In genomic region chr2:206443735-206444527, GRCh38 we compare ENCODE assay signal across 8 cellular contexts. TPM values are rescaled to one million over a fixed set of nuclear protein-coding genes. Genes with fewer than 3 reads are reported as not detected.
A peak's percentile ranks its signal among the peaks of the same experiment; 100 is the strongest.
DNase-seq lines count a peak whose midpoint lies in the region; ATAC-seq and TF ChIP-seq lines count a peak whose summit lies in the region.

No MANE protein-coding gene starts in this region.

- H2BK15ac ChIP-seq in neuronal stem cell (ENCODE audit: low read length): no peak overlapping the region

- H3K23ac ChIP-seq in neuronal stem cell (ENCODE audit: low read depth, low read length, poor library complexity): peak overlapping the region; percentile 92

- no peak overlapping the region for H3K14ac ChIP-seq in neuronal stem cell (ENCODE audit: low read length)

- H3K27ac ChIP-seq in HUES64 (ENCODE audit: low read depth, low read length): no peak overlapping the region
- H3K27ac ChIP-seq in neuronal stem cell (replicated peaks; ENCODE audit: low read length): peak overlapping the region; percentile 42

- H3K4me1 Mint-ChIP-seq in Caco-2 (ENCODE audit: low read depth, unreplicated experiment): peaks cover 26% of the 10 kb centered on the region
- peaks cover 10% of the 10 kb centered on the region for H3K4me1 Mint-ChIP-seq in activated CD8-positive, alpha-beta T cell treated with anti-CD3 and anti-CD28 coated beads, Interleukin-2, amount 10 ng/mL, durations not matched to agents 7 days and 5 days (ENCODE audit: low read depth)

- H3K4me1 ChIP-seq in Caco-2 (peaks cover 43% of the 10 kb centered on the region), HUES64 (ENCODE audit: insufficient read depth, low read length) (peaks cover 28% of the 10 kb centered on the region), neuronal stem cell (ENCODE audit: control insufficient read depth in 2 of 2, insufficient read depth in 1 of 2, low read depth in 1 of 2, low read length in 2 of 2) (peaks cover 0 to 6% of the 10 kb centered on the region in 2 donors)

- H3K27me3 ChIP-seq in Caco-2 (replicated peaks; ENCODE audit: control insufficient read depth, insufficient read depth, low read length) (no peaks in the 10 kb centered on the region), HUES64 (ENCODE audit: insufficient read depth, low read length) (peaks cover 29% of the 10 kb centered on the region), neuronal stem cell (ENCODE audit: control insufficient read depth in 3 of 3, insufficient read depth in 3 of 3, low read depth in 1 of 3, low read length in 3 of 3) (peaks cover 0 to 12% (median 0%) of the 10 kb centered on the region in 3 experiments)

- H3K79me1 ChIP-seq in neuronal stem cell (ENCODE audit: low read depth, low read length): no peaks in the 10 kb centered on the region

- DNase-seq in Caco-2: peak in 1 of 2 experiments; percentile 61
- no peak for DNase-seq in activated CD8-positive, alpha-beta T cell treated with anti-CD3 and anti-CD28 coated beads, Interleukin-2, amount 10 ng/mL, durations not matched to agents 7 days and 5 days
- peak; percentile 26 for DNase-seq in foreskin melanocyte
- peak; percentile 18 for DNase-seq in neuronal stem cell (ENCODE audit: low spot score)
- no peak for DNase-seq in NK-92 (lab: John Stamatoyannopoulos, UW; ENCODE audit: unreplicated experiment)

- H3K9ac ChIP-seq in HUES64 (ENCODE audit: low read depth, low read length) (peak overlapping the region; percentile 56), neuronal stem cell (ENCODE audit: low read depth, low read length, poor library complexity) (peak overlapping the region; percentile 97)

- peak overlapping the region; percentile 84 for H3K4me2 ChIP-seq in neuronal stem cell (ENCODE audit: insufficient read depth, low read length, poor library complexity, severe bottlenecking)

- WGBS in HUES64: 1% methylated on average over 77 of the region's 77 CpGs
- WGBS in neuronal stem cell (ENCODE audit: extremely low coverage in 2 of 2, insufficient read length in 2 of 2, insufficient replicate concordance in 1 of 2), 2 donors: no CpG with 5 or more reads among the region's 77 CpGs

- no peaks in the 10 kb centered on the region for H3K9me3 Mint-ChIP-seq in Caco-2 (ENCODE audit: unreplicated experiment)
- no peaks in the 10 kb centered on the region for H3K9me3 Mint-ChIP-seq in activated CD8-positive, alpha-beta T cell treated with anti-CD3 and anti-CD28 coated beads, Interleukin-2, amount 10 ng/mL, durations not matched to agents 7 days and 5 days (ENCODE audit: insufficient read depth)

- POLR2A ChIA-PET in Caco-2 (lab: Charles Lee): no interaction called here
- POLR2A ChIA-PET in activated CD8-positive, alpha-beta T cell treated with anti-CD3 and anti-CD28 coated beads, Interleukin-2, amount 10 ng/mL, durations not matched to agents 7 days and 5 days (lab: Charles Lee): no interaction called here

- no peak overlapping the region for H4K8ac ChIP-seq in neuronal stem cell (ENCODE audit: low read depth, low read length)

- H3K27ac Mint-ChIP-seq in Caco-2 (ENCODE audit: unreplicated experiment): peak overlapping the region; percentile 48
- H3K27ac Mint-ChIP-seq in activated CD8-positive, alpha-beta T cell treated with anti-CD3 and anti-CD28 coated beads, Interleukin-2, amount 10 ng/mL, durations not matched to agents 7 days and 5 days: peak overlapping the region; percentile 10

- peak overlapping the region; percentile 90 for H2AFZ ChIP-seq in neuronal stem cell (ENCODE audit: low read length)

- TF ChIP-seq CTCF in Caco-2 (IDR thresholded peaks at IDR 0.05; ENCODE audit: insufficient read depth in 1 of 2, low read depth in 1 of 2, low read length in 1 of 2, severe bottlenecking in 1 of 2, unreplicated experiment in 1 of 2): no peak

- H3K4me3 Mint-ChIP-seq in Caco-2 (ENCODE audit: unreplicated experiment): peak overlapping the region; percentile 85
- peak overlapping the region; percentile 65 for H3K4me3 Mint-ChIP-seq in activated CD8-positive, alpha-beta T cell treated with anti-CD3 and anti-CD28 coated beads, Interleukin-2, amount 10 ng/mL, durations not matched to agents 7 days and 5 days

- H3K4ac ChIP-seq in neuronal stem cell (ENCODE audit: low read length): no peak overlapping the region

- intact Hi-C loops in Caco-2 (cut with micrococcal nuclease; ENCODE audit: unreplicated experiment): loop anchor here (1.0 to 5.0 kb wide), 2 partner anchors 52 to 282 kb away; no protein-coding TSS in a partner anchor

- H3K9me3 ChIP-seq in Caco-2 (no peaks in the 10 kb centered on the region), HUES64 (ENCODE audit: insufficient read depth, low read depth, low read length) (no peaks in the 10 kb centered on the region), neuronal stem cell (replicated peaks in 1 of 2; ENCODE audit: control insufficient read depth in 2 of 2, insufficient read depth in 1 of 2, low read depth in 1 of 2, low read length in 2 of 2) (no peaks in the 10 kb centered on the region)

- H3K36me3 Mint-ChIP-seq in Caco-2 (ENCODE audit: insufficient read depth, unreplicated experiment): peaks cover 6% of the 10 kb centered on the region
- no peaks in the 10 kb centered on the region for H3K36me3 Mint-ChIP-seq in activated CD8-positive, alpha-beta T cell treated with anti-CD3 and anti-CD28 coated beads, Interleukin-2, amount 10 ng/mL, durations not matched to agents 7 days and 5 days (ENCODE audit: low read depth)

- H3K27me3 Mint-ChIP-seq in Caco-2 (ENCODE audit: insufficient read depth, unreplicated experiment): peaks cover 2% of the 10 kb centered on the region
- peaks cover 58% of the 10 kb centered on the region for H3K27me3 Mint-ChIP-seq in activated CD8-positive, alpha-beta T cell treated with anti-CD3 and anti-CD28 coated beads, Interleukin-2, amount 10 ng/mL, durations not matched to agents 7 days and 5 days (ENCODE audit: low read depth)

- no peak overlapping the region for H4K91ac ChIP-seq in neuronal stem cell (ENCODE audit: low read depth, low read length, poor library complexity)

- H2AK5ac ChIP-seq in neuronal stem cell (ENCODE audit: low read depth, low read length): no peak overlapping the region

- peak overlapping the region; percentile 78 for H3K4me3 ChIP-seq in Caco-2 (ENCODE audit: low read depth, low read length)
- peak overlapping the region; percentile 83 for H3K4me3 ChIP-seq in HUES64 (ENCODE audit: low read length)
- H3K4me3 ChIP-seq in neuronal stem cell (ENCODE audit: low read length in 2 of 2): peak overlapping the region; percentile 73 to 93

- CTCF ChIA-PET in Caco-2 (lab: Charles Lee): no interaction called here
- CTCF ChIA-PET in activated CD8-positive, alpha-beta T cell treated with anti-CD3 and anti-CD28 coated beads, Interleukin-2, amount 10 ng/mL, durations not matched to agents 7 days and 5 days (lab: Charles Lee): no interaction called here

- H3K18ac ChIP-seq in neuronal stem cell (ENCODE audit: low read length): peak overlapping the region; percentile 95

- H2BK12ac ChIP-seq in neuronal stem cell (ENCODE audit: low read length): peak overlapping the region; percentile 42

- no peak overlapping the region for H2BK120ac ChIP-seq in neuronal stem cell (ENCODE audit: low read depth, low read length)

- no TSS peak for BruUV-seq in Caco-2 (replicated peaks; lab: Mats Ljungman, UMichigan)

- H3K36me3 ChIP-seq in Caco-2 (ENCODE audit: control insufficient read depth, insufficient read depth, low read length) (no peaks in the 10 kb centered on the region), HUES64 (ENCODE audit: insufficient read depth, low read length) (no peaks in the 10 kb centered on the region), neuronal stem cell (replicated peaks in 1 of 2; ENCODE audit: control insufficient read depth in 2 of 2, insufficient read depth in 2 of 2, low read length in 2 of 2) (peaks cover 0 to 2% of the 10 kb centered on the region in 2 donors)

- peak; percentile 53 for ATAC-seq in GM19351 (IDR thresholded peaks at IDR 0.05; ENCODE audit: unreplicated experiment)
- peak; percentile 81 for ATAC-seq in activated CD8-positive, alpha-beta T cell treated with anti-CD3 and anti-CD28 coated beads, Interleukin-2, amount 10 ng/mL, durations not matched to agents 7 days and 5 days
- no peak for ATAC-seq in HG03460 (IDR thresholded peaks at IDR 0.05; ENCODE audit: unreplicated experiment)

- H2BK5ac ChIP-seq in neuronal stem cell (ENCODE audit: low read length): no peak overlapping the region

RNA-seq across cellular contexts. Expression of gene ADAM23, which starts 0.6 kb away (rescaled TPM):
- 46.8 and 55.1 TPM in 2 replicates for total RNA-seq in Caco-2 (2022)
- 16.8 TPM for polyA plus RNA-seq in HUES64 (2013, experiment 1 of 2)
- 23.7 TPM for polyA plus RNA-seq in HUES64 (2013, experiment 2 of 2)
- not detected for total RNA-seq in activated CD8-positive, alpha-beta T cell treated with anti-CD3 and anti-CD28 coated beads, Interleukin-2, amount 10 ng/mL, durations not matched to agents 7 days and 5 days
- polyA plus RNA-seq in neuronal stem cell (2013, experiment 1 of 2): 12.2 TPM
- 11.9 TPM for polyA plus RNA-seq in neuronal stem cell (2013, experiment 2 of 2)

Comparison
In these comparisons a context has a peak if more than half of its experiments do, and no peak if none do; other contexts are left out.
1. DNase-seq: peak in foreskin melanocyte (single experiment) and neuronal stem cell (single experiment); none in activated CD8-positive, alpha-beta T cell treated with anti-CD3 and anti-CD28 coated beads, Interleukin-2, amount 10 ng/mL, durations not matched to agents 7 days and 5 days (single experiment) and NK-92 (single experiment).
2. RNA of gene ADAM23, which starts 0.6 kb away (total RNA-seq): 46.8 to 55.1 TPM in Caco-2; not detected in activated CD8-positive, alpha-beta T cell treated with anti-CD3 and anti-CD28 coated beads, Interleukin-2, amount 10 ng/mL, durations not matched to agents 7 days and 5 days; every median in the first group is over 10 times any median in the second.
3. Peak in every context shown above with its lines, with median percentiles within 50 percentile points of each other: H3K4me3 ChIP-seq.